In the genomic region with DNA sequence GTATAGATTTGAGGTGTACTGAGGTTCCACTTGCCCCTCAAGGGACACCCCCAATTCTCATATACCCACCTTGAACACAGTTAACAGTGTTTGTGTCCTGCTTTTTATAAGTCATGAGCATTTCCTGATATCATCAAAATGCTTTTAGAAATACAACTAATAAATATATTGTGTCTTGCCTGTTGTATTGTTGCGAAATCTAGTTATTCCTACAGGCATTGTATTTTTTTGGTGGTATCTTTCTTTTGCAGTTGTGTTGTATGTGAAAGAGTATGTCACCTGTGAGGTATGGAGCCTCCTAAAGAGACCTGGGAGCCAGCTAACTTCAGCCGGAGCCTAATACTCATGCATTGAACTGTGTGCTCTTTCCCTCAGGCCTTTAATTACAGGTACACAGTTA, we compare ENCODE assay signal across 21 cellular contexts. TPM values are rescaled to one million over a fixed set of nuclear protein-coding genes. Genes with fewer than 3 reads are reported as not detected.
DNase-seq lines count a peak whose midpoint lies in the region; ATAC-seq and TF ChIP-seq lines count a peak whose summit lies in the region.
"Had no signal": no experiment of that assay in that cellular context is flagged by ENCODE, and none has a peak within 500 bp of the region (broad histone marks: within the 10 kb centered on the region; RNA-seq: fewer than 3 reads in every experiment).

No MANE protein-coding gene starts in this region.

- intact Hi-C loops in activated CD4-positive, alpha-beta T cell treated with anti-CD3 and anti-CD28 coated beads for 36 hours (cut with DNase I, micrococcal nuclease) = no loop called here
- intact Hi-C loops in IMR-90 (cut with micrococcal nuclease) = no loop called here
- intact Hi-C loops in posterior cingulate gyrus (cut with DNase I) = no loop called here

- peaks cover 9% of the 10 kb centered on the region for H3K9me1 ChIP-seq in IMR-90 (ENCODE audit: insufficient read depth, low read length)

- in situ Hi-C loops in IMR-90 (cut with MboI; ENCODE audit: low sequenced_read_pairs) = no loop called here

- no peak for TF ChIP-seq RAD21 in IMR-90 (IDR thresholded peaks at IDR 0.05; ENCODE audit: low read length)

- H3K4me3 ChIP-seq in IMR-90 (ENCODE audit: insufficient read depth, low read depth, low read length) (no peak overlapping the region), trophoblast cell (ENCODE audit: low read depth, low read length) (no peak overlapping the region)
- H3K4me3 ChIP-seq: BLaER1 treated with 17β-estradiol and CSF1 and Interleukin-3, amounts not matched to agents 10 nM and 100 nM; GM23338; HAP-1 had no signal

- H3K36me3 ChIP-seq in IMR-90 (ENCODE audit: control insufficient read depth, insufficient read depth, low read length) (no peaks in the 10 kb centered on the region), trophoblast cell (ENCODE audit: control insufficient read depth in 1 of 2, insufficient read depth in 2 of 2, low read length in 2 of 2) (peaks cover 0 to 1% of the 10 kb centered on the region in 2 experiments)
- H3K36me3 ChIP-seq: BE2C, HAP-1 had no signal

- no peak overlapping the region for H3K23ac ChIP-seq in IMR-90 (ENCODE audit: low read depth, low read length)
- no peak overlapping the region for H3K23ac ChIP-seq in trophoblast cell (ENCODE audit: low read length)

- H4K8ac ChIP-seq in IMR-90 (ENCODE audit: low read depth in 2 of 2, low read length in 2 of 2) = no peak overlapping the region
- no peak overlapping the region for H4K8ac ChIP-seq in trophoblast cell (ENCODE audit: low read depth, low read length)

- TF ChIP-seq CTCF in IMR-90 (conservative IDR thresholded peaks at IDR 0.05; ENCODE audit: low read depth, low read length) = no peak

- CTCF ChIA-PET in activated CD4-positive, alpha-beta T cell treated with anti-CD3 and anti-CD28 coated beads for 36 hours (lab: Charles Lee) = interaction anchor here (0.6 to 0.7 kb wide), 3 partner anchors 12 to 219 kb away, joined by 3 to 4 read pairs (median 3); no protein-coding TSS in a partner anchor
- CTCF ChIA-PET in IMR-90 (lab: Yijun Ruan, JAX) = interaction anchor here (0.5 to 1.4 kb wide), 2 partner anchors 144 to 650 kb away, joined by 3 to 4 read pairs; no protein-coding TSS in a partner anchor

- no peaks in the 10 kb centered on the region for H3K9me3 ChIP-seq in IMR-90 (ENCODE audit: control insufficient read depth, insufficient read depth, low read length)
- H3K9me3 ChIP-seq in trophoblast cell (ENCODE audit: insufficient read depth, low read depth, low read length) = no peaks in the 10 kb centered on the region
- H3K9me3 ChIP-seq: BE2C, HAP-1 had no signal

- no peak overlapping the region for H4K5ac ChIP-seq in IMR-90 (ENCODE audit: low read depth, low read length)

- H3K9ac ChIP-seq in IMR-90 (ENCODE audit: low read depth, low read length) (no peak overlapping the region), trophoblast cell (ENCODE audit: low read length) (no peak overlapping the region)
- H3K9ac ChIP-seq: BLaER1 treated with 17β-estradiol and CSF1 and Interleukin-3, amounts not matched to agents 10 nM and 100 nM had no signal

- H2BK5ac ChIP-seq in IMR-90 (ENCODE audit: low read depth, low read length, poor library complexity, severe bottlenecking) (no peak overlapping the region), trophoblast cell (ENCODE audit: low read depth, low read length, poor library complexity) (no peak overlapping the region)

- H3K9me3 Mint-ChIP-seq in activated CD4-positive, alpha-beta T cell treated with anti-CD3 and anti-CD28 coated beads for 36 hours (ENCODE audit: low read depth) = peaks cover 4% of the 10 kb centered on the region
- H3K9me3 Mint-ChIP-seq: GM23338 had no signal

- WGBS in IMR-90 (ENCODE audit: extremely low coverage in 2 of 2, insufficient read length in 1 of 2), 2 experiments = no CpG with 5 or more reads among the region's 2 CpGs
- no CpG with 5 or more reads among the region's 2 CpGs for WGBS in trophoblast cell (ENCODE audit: extremely low coverage, insufficient coverage, insufficient read length)

- POLR2A ChIA-PET in activated CD4-positive, alpha-beta T cell treated with anti-CD3 and anti-CD28 coated beads for 36 hours (lab: Charles Lee) = interaction anchor here (0.7 kb wide), 1 partner anchor 275 kb away, joined by 3 read pairs; no protein-coding TSS in a partner anchor
- POLR2A ChIA-PET in IMR-90 (lab: Charles Lee; ENCODE audit: unreplicated experiment) = no interaction called here

- no peak overlapping the region for H2BK12ac ChIP-seq in trophoblast cell (ENCODE audit: low read length)

- H3K27me3 ChIP-seq in IMR-90 (ENCODE audit: control insufficient read depth, insufficient read depth, low read length) (no peaks in the 10 kb centered on the region), trophoblast cell (ENCODE audit: insufficient read depth, low read length) (no peaks in the 10 kb centered on the region)
- H3K27me3 ChIP-seq: BE2C; BLaER1 treated with 17β-estradiol and CSF1 and Interleukin-3, amounts not matched to agents 10 nM and 100 nM had no signal

- dilution Hi-C loops in IMR-90 (cut with HindIII; ENCODE audit: low sequenced_read_pairs, unreplicated experiment) = no loop called here

- H4K20me1 ChIP-seq in IMR-90 (ENCODE audit: insufficient read depth, low read length) = peaks cover 65% of the 10 kb centered on the region

- no peak overlapping the region for H4K12ac ChIP-seq in trophoblast cell (ENCODE audit: low read depth, low read length)

- H2AFZ ChIP-seq in IMR-90 (replicated peaks; ENCODE audit: low read length, poor library complexity) = no peak overlapping the region
- H2AFZ ChIP-seq in trophoblast cell (ENCODE audit: insufficient read depth, low read length, poor library complexity) = no peak overlapping the region
- H2AFZ ChIP-seq: GM23338 had no signal

- no TSS peak for BruUV-seq in IMR-90 (replicated peaks; lab: Mats Ljungman, UMichigan)

- H3K56ac ChIP-seq in IMR-90 (ENCODE audit: extremely low read depth, insufficient read depth, low read length) = no peak overlapping the region

- no peaks in the 10 kb centered on the region for H3K27me3 Mint-ChIP-seq in activated CD4-positive, alpha-beta T cell treated with anti-CD3 and anti-CD28 coated beads for 36 hours
- H3K27me3 Mint-ChIP-seq: CD4-positive, alpha-beta T cell; CD8-positive, alpha-beta memory T cell had no signal

- H3K27ac Mint-ChIP-seq in activated CD4-positive, alpha-beta T cell treated with anti-CD3 and anti-CD28 coated beads for 36 hours = no peak overlapping the region
- H3K27ac Mint-ChIP-seq: CD4-positive, alpha-beta T cell; GM23338 had no signal

- peaks cover 29% of the 10 kb centered on the region for H3K79me2 ChIP-seq in trophoblast cell (ENCODE audit: control insufficient read depth, insufficient read depth, low read length, poor library complexity)

- H2BK120ac ChIP-seq in IMR-90 (ENCODE audit: low read depth, low read length) (no peak overlapping the region), trophoblast cell (ENCODE audit: insufficient read depth, low read length, poor library complexity) (no peak overlapping the region)

- H2AK9ac ChIP-seq in IMR-90 (replicated peaks; ENCODE audit: low read depth, low read length, poor library complexity) = no peak overlapping the region

- H4K91ac ChIP-seq in IMR-90 (ENCODE audit: insufficient read depth, low read depth, low read length) (no peak overlapping the region), trophoblast cell (ENCODE audit: low read depth, low read length) (no peak overlapping the region)

- H2BK15ac ChIP-seq in IMR-90 (ENCODE audit: low read depth, low read length) = no peak overlapping the region

- no peak overlapping the region for H3K4ac ChIP-seq in IMR-90 (ENCODE audit: low read depth, low read length)
- H3K4ac ChIP-seq in trophoblast cell (ENCODE audit: low read depth, low read length) = peak overlapping the region; percentile 96

- no peak overlapping the region for H3K14ac ChIP-seq in IMR-90 (replicated peaks; ENCODE audit: low read depth, low read length)
- no peak overlapping the region for H3K14ac ChIP-seq in trophoblast cell (ENCODE audit: low read length)

- no peak overlapping the region for H3K27ac ChIP-seq in IMR-90 (ENCODE audit: insufficient read depth, low read length)
- H3K27ac ChIP-seq in trophoblast cell (ENCODE audit: low read depth, low read length) = no peak overlapping the region
- H3K27ac ChIP-seq: 22Rv1; BLaER1 treated with 17β-estradiol and CSF1 and Interleukin-3, amounts not matched to agents 10 nM and 100 nM had no signal

- no peak overlapping the region for H3K4me3 Mint-ChIP-seq in activated CD4-positive, alpha-beta T cell treated with anti-CD3 and anti-CD28 coated beads for 36 hours
- H3K4me3 Mint-ChIP-seq: CD14-positive monocyte, GM23338 had no signal

- no peak for DNase-seq in activated CD4-positive, alpha-beta T cell treated with anti-CD3 and anti-CD28 coated beads for 36 hours
- no peak for DNase-seq in activated CD4-positive, alpha-beta T cell treated with anti-CD3 and anti-CD28 coated beads for 1 hour
- DNase-seq in IMR-90 (no peak), dedifferentiated amniotic fluid mesenchymal stem cell (ENCODE audit: extremely low spot score) (peak; percentile 5), trophoblast cell (no peak), NCI-H2171 (lab: John Stamatoyannopoulos, UW) (no peak), islet precursor cell (no peak), posterior cingulate gyrus (no peak)
- DNase-seq: ACHN; AML-193; BE2C; CD4-positive, alpha-beta T cell; CD8-positive, alpha-beta memory T cell; DMS53; DMS79 treated with DMSO at 0.1 percent for 48 hours; GF-D8 had no signal

- H3K79me1 ChIP-seq in IMR-90 (ENCODE audit: low read depth in 1 of 2, low read length in 2 of 2) = peaks cover 37 to 70% of the 10 kb centered on the region in 2 experiments; a peak in 3 of 4 replicates
- peaks cover 1% of the 10 kb centered on the region for H3K79me1 ChIP-seq in trophoblast cell (ENCODE audit: low read length)

- peaks cover 53% of the 10 kb centered on the region for H3K4me1 Mint-ChIP-seq in activated CD4-positive, alpha-beta T cell treated with anti-CD3 and anti-CD28 coated beads for 36 hours

- ATAC-seq in activated CD4-positive, alpha-beta T cell treated with anti-CD3 and anti-CD28 coated beads for 36 hours = peak; percentile 44
- ATAC-seq in IMR-90 (ENCODE audit: low read depth) = no peak
- ATAC-seq: GM23338 had no signal

- H3K4me2 ChIP-seq in IMR-90 (ENCODE audit: low read depth, low read length) = no peak overlapping the region
- H3K4me2 ChIP-seq in trophoblast cell (ENCODE audit: low read length) = no peak overlapping the region
- H3K4me2 ChIP-seq: BLaER1 treated with 17β-estradiol and CSF1 and Interleukin-3, amounts not matched to agents 10 nM and 100 nM; GM23338 had no signal

- no peak for TF ChIP-seq POLR2A in IMR-90 (IDR thresholded peaks at IDR 0.05; ENCODE audit: low read depth, low read length)

- H3K18ac ChIP-seq in IMR-90 (ENCODE audit: low read depth, low read length) = no peak overlapping the region
- no peak overlapping the region for H3K18ac ChIP-seq in trophoblast cell (ENCODE audit: low read length)

- H3K4me1 ChIP-seq in IMR-90 (ENCODE audit: control insufficient read depth, insufficient read depth, low read length) = peaks cover 4% of the 10 kb centered on the region
- peaks cover 5 to 8% of the 10 kb centered on the region in 2 experiments for H3K4me1 ChIP-seq in trophoblast cell (ENCODE audit: control insufficient read depth in 1 of 2, insufficient read depth in 2 of 2, low read length in 2 of 2)
- H3K4me1 ChIP-seq: BE2C, HAP-1 had no signal

- peaks cover 11% of the 10 kb centered on the region for H3K36me3 Mint-ChIP-seq in activated CD4-positive, alpha-beta T cell treated with anti-CD3 and anti-CD28 coated beads for 36 hours (ENCODE audit: low read depth)

- no peak overlapping the region for H2AK5ac ChIP-seq in IMR-90 (ENCODE audit: low read depth, low read length)
- H2AK5ac ChIP-seq in trophoblast cell (ENCODE audit: low read length) = no peak overlapping the region

- H2BK20ac ChIP-seq in IMR-90 (ENCODE audit: low read depth, low read length) = no peak overlapping the region

RNA-seq across cellular contexts. Expression of a gene that starts 40.7 kb away (rescaled TPM):
- total RNA-seq in activated CD4-positive, alpha-beta T cell treated with anti-CD3 and anti-CD28 coated beads for 36 hours = 10 to 100 TPM; 22.1 to 33.7 TPM
- 72.2 and 92.1 TPM in 2 replicates for total RNA-seq in IMR-90 (2012; rRNA removed)
- polyA plus RNA-seq in IMR-90 (2012; rRNA removed) = 14.2 and 15.3 TPM in 2 replicates
- polyA plus RNA-seq in IMR-90 (2012; cell fraction: cytosol; rRNA removed) = 8.3 and 11.6 TPM in 2 replicates
- 6.4 and 14.9 TPM in 2 replicates for polyA plus RNA-seq in IMR-90 (2012; cell fraction: nucleus; rRNA removed; ENCODE audit: low replicate concordance)
- 136 and 138 TPM in 2 replicates for polyA plus RNA-seq in trophoblast cell (2013)
